20 cellular contexts compared by ENCODE assay signal in genomic region chr12:67618303-67618702, GRCh38. TPM values are rescaled to one million over a fixed set of nuclear protein-coding genes. Genes with fewer than 3 reads are reported as not detected.
DNase-seq lines count a peak whose midpoint lies in the region; ATAC-seq and TF ChIP-seq lines count a peak whose summit lies in the region.
"Had no signal": no experiment of that assay in that cellular context is flagged by ENCODE, and none has a peak within 500 bp of the region (broad histone marks: within the 10 kb centered on the region; RNA-seq: fewer than 3 reads in every experiment).

No MANE protein-coding gene starts in this region.

- peak; percentile 2 for DNase-seq in NOMO-1 treated with DMSO at 0.1 percent for 48 hours (lab: John Stamatoyannopoulos, UW; ENCODE audit: unreplicated experiment)
- no peak for DNase-seq in NOMO-1 treated with dmso at 0.1 percent for 144 hours (lab: John Stamatoyannopoulos, UW; ENCODE audit: unreplicated experiment)
- peak in 1 of 2 donors; percentile 10 for DNase-seq in memory B cell (ENCODE audit: low spot score in 2 of 2)
- DNase-seq in smooth muscle cell (lab: John Stamatoyannopoulos, UW; ENCODE audit: unreplicated experiment): no peak
- DNase-seq in retina: no peak
- DNase-seq in stimulated activated naive CD4-positive, alpha-beta T cell (lab: John Stamatoyannopoulos, UW): no peak
- DNase-seq: CD4-positive, alpha-beta T cell; H7; KBM-7; NCI-H1417 treated with DMSO at 0.1 percent for 48 hours; NCI-H1694 treated with DMSO at 0.1 percent for 48 hours; NCI-H2081; NCI-H2227 treated with DMSO at 0.1 percent for 48 hours; NCI-H526 treated with DMSO at 0.1 percent for 48 hours; SIG-M5; SK-N-SH had no signal

- H3K36me3 ChIP-seq in OCI-LY3 (replicated peaks; ENCODE audit: low read depth, low read length) (no peaks in the 10 kb centered on the region), smooth muscle cell (ENCODE audit: low read depth) (no peaks in the 10 kb centered on the region)
- H3K36me3 ChIP-seq: BLaER1 had no signal

- 0 out of 2 replicates have a peak overlapping the region, but pooled peaks have one; percentile 10 for H3K4me2 ChIP-seq in OCI-LY3 (ENCODE audit: low read length)
- no peak overlapping the region for H3K4me2 ChIP-seq in smooth muscle cell
- H3K4me2 ChIP-seq: BLaER1, SK-N-SH had no signal

- TF ChIP-seq CTCF in OCI-LY3 (IDR thresholded peaks at IDR 0.05; ENCODE audit: low read depth, low read length) (no peak), smooth muscle cell (IDR thresholded peaks at IDR 0.05; ENCODE audit: borderline replicate concordance, insufficient read depth, poor library complexity, severe bottlenecking) (no peak)

- H2AFZ ChIP-seq in OCI-LY3 (ENCODE audit: low read depth, low read length) (no peak overlapping the region), smooth muscle cell (ENCODE audit: low read depth) (no peak overlapping the region)

- H4K20me1 ChIP-seq in OCI-LY3 (ENCODE audit: insufficient read depth, low read length) (no peaks in the 10 kb centered on the region), smooth muscle cell (ENCODE audit: low read depth) (no peaks in the 10 kb centered on the region)
- H4K20me1 ChIP-seq: BLaER1 had no signal

- H3K27me3 ChIP-seq in OCI-LY3 (ENCODE audit: low read depth, low read length) (no peaks in the 10 kb centered on the region), smooth muscle cell (ENCODE audit: low read depth) (no peaks in the 10 kb centered on the region)
- H3K27me3 ChIP-seq: BLaER1 had no signal

- H3K9me3 ChIP-seq in OCI-LY3 (ENCODE audit: insufficient read depth, low read length): no peaks in the 10 kb centered on the region
- no peaks in the 10 kb centered on the region for H3K9me3 ChIP-seq in smooth muscle cell (replicated peaks; ENCODE audit: low read depth)
- H3K9me3 ChIP-seq: BLaER1, SK-N-SH had no signal

- H3K4me3 ChIP-seq in OCI-LY3 (ENCODE audit: low read length): no peak overlapping the region
- no peak overlapping the region for H3K4me3 ChIP-seq in smooth muscle cell
- H3K4me3 ChIP-seq: BLaER1 had no signal

- no peaks in the 10 kb centered on the region for H3K9me3 Mint-ChIP-seq in memory B cell
- H3K9me3 Mint-ChIP-seq: CD4-positive, alpha-beta T cell had no signal

- H3K79me2 ChIP-seq in OCI-LY3 (ENCODE audit: low read length): no peaks in the 10 kb centered on the region
- H3K79me2 ChIP-seq in smooth muscle cell (ENCODE audit: low read depth): no peaks in the 10 kb centered on the region

- no peaks in the 10 kb centered on the region for H3K27me3 Mint-ChIP-seq in memory B cell
- H3K27me3 Mint-ChIP-seq: CD4-positive, alpha-beta T cell had no signal

- H3K36me3 Mint-ChIP-seq in memory B cell: no peaks in the 10 kb centered on the region

- ATAC-seq in memory B cell (ENCODE audit: low read depth) (peak; percentile 93), GM18511 (IDR thresholded peaks at IDR 0.05; ENCODE audit: unreplicated experiment) (no peak)

- no peak overlapping the region for H3K9ac ChIP-seq in OCI-LY3 (ENCODE audit: low read length)
- H3K9ac ChIP-seq in smooth muscle cell (ENCODE audit: low read depth): no peak overlapping the region
- H3K9ac ChIP-seq: BLaER1, SK-N-SH had no signal

- H3K4me3 Mint-ChIP-seq in memory B cell: peak overlapping the region; percentile 22
- H3K4me3 Mint-ChIP-seq: CD4-positive, alpha-beta T cell had no signal

- H3K27ac Mint-ChIP-seq in memory B cell: peak overlapping the region; percentile 19
- H3K27ac Mint-ChIP-seq: CD4-positive, alpha-beta T cell had no signal

- peaks cover 6% of the 10 kb centered on the region for H3F3A ChIP-seq in smooth muscle cell (ENCODE audit: low read depth)

- H3K27ac ChIP-seq in OCI-LY3 (ENCODE audit: low read length): no peak overlapping the region
- H3K27ac ChIP-seq in smooth muscle cell (ENCODE audit: low read depth): peak overlapping the region; percentile 70
- H3K27ac ChIP-seq: 22Rv1, BLaER1 had no signal

- 99% methylated on average over 3 of the region's 3 CpGs for WGBS in smooth muscle cell (ENCODE audit: low lambda C conversion rate)

- H3K4me1 ChIP-seq in OCI-LY3 (ENCODE audit: low read length) (peaks cover 13% of the 10 kb centered on the region), smooth muscle cell (ENCODE audit: low read depth) (peaks cover 10% of the 10 kb centered on the region)
- H3K4me1 ChIP-seq: BLaER1 had no signal

- H3K4me1 Mint-ChIP-seq in memory B cell: peaks cover 14% of the 10 kb centered on the region

RNA-seq across cellular contexts. Expression of gene DYRK2, which starts 30.2 kb away (rescaled TPM):
- 44.0 and 65.3 TPM in 2 replicates for total RNA-seq in smooth muscle cell
- 41.6 and 64.1 TPM in 2 replicates for polyA plus RNA-seq in smooth muscle cell
